ENCODE assay signal across 8 cellular contexts in the genomic region with DNA sequence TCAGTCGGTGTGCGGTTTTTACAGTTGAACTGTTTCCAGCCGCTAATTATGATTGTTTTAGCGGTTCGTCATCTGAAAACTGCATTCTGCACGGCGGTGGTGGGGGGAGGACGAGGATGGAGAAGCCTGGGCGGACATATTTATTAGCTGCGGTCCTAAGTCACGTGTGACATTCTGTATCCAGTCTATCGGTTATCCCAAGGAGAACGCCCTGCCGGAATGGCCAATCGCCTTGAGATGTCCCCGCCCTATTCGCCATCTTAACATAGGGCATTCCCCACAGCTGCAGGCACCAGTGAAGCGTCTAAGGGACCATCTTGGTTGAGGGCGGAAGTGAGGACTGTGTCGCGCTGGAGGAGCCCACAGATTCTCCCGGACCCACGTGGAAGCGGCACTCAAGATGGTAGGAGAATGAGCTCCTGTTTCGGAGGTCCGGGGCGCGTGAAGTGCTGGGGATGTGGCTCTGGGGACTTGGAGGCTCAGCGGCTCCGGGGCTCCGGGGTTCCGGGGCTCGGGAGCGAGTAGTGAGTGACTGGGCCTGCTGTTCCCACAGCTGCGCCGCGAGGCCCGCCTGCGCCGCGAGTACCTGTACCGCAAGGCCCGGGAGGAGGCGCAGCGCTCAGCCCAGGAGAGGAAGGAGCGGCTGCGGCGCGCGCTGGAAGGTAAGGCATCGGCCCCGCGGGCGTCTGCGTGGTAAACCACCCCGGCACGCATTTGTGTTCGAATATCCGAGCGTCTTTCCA. TPM values are rescaled to one million over a fixed set of nuclear protein-coding genes. Genes with fewer than 3 reads are reported as not detected.
DNase-seq lines count a peak whose midpoint lies in the region; ATAC-seq and TF ChIP-seq lines count a peak whose summit lies in the region.

Gene IMP4 (plus strand): TSS at position 365 of the 743 bp plus-strand sequence. CDS start 36 bp downstream, at position 401.

- DNase-seq in GM13976 (ENCODE audit: low spot score) (peak; percentile 94), NCI-H1694 (lab: John Stamatoyannopoulos, UW) (peak; percentile 99), T-helper 17 cell (peak; percentile 80 to 92 (median 92)), right atrium auricular region (ENCODE audit: low spot score) (peak; percentile 99), pulmonary artery endothelial cell (ENCODE audit: low read depth, low spot score) (peak; percentile 99), vagina (ENCODE audit: extremely low spot score in 2 of 2) (peak in 1 of 2 donors; percentile 100)

- peak; percentile 49 for TF ChIP-seq CTCF in GM13976 (IDR thresholded peaks at IDR 0.05; ENCODE audit: borderline replicate concordance, control extremely low read depth, extremely low read depth, insufficient read depth, missing control alignments)
- peak in 1 of 2 donors; percentile 51 for TF ChIP-seq CTCF in right atrium auricular region (IDR thresholded peaks at IDR 0.05)
- no peak for TF ChIP-seq CTCF in vagina (IDR thresholded peaks at IDR 0.05)

- peaks cover 33% of the 10 kb centered on the region for H3K4me1 Mint-ChIP-seq in T-helper 17 cell

- peak within 1 kb of the TSS; percentile 100 for H3K4me3 Mint-ChIP-seq in T-helper 17 cell

- H3K9me3 ChIP-seq in T-helper 17 cell (ENCODE audit: control insufficient read depth, low read length, poor library complexity, severe bottlenecking), result no peaks in the 10 kb centered on the region
- H3K9me3 ChIP-seq in right atrium auricular region, result no peaks in the 10 kb centered on the region
- no peaks in the 10 kb centered on the region for H3K9me3 ChIP-seq in vagina

- ATAC-seq in HG02884 (IDR thresholded peaks at IDR 0.05; ENCODE audit: unreplicated experiment) (peak; percentile 82), T-helper 17 cell (peak; percentile 89)

- peaks cover 44% of the 10 kb centered on the region for H3K36me3 ChIP-seq in right atrium auricular region
- peaks cover 0 to 52% of the 10 kb centered on the region in 2 donors for H3K36me3 ChIP-seq in vagina

- H3K27me3 ChIP-seq in right atrium auricular region (no peaks in the 10 kb centered on the region), vagina (no peaks in the 10 kb centered on the region)

- H3K27ac ChIP-seq in angular gyrus (ENCODE audit: low read depth, low read length) (peak within 1 kb of the TSS; percentile 86), right atrium auricular region (peak within 1 kb of the TSS; percentile 91), vagina (peak within 1 kb of the TSS; percentile 87)

- TF ChIP-seq POLR2A in vagina (IDR thresholded peaks at IDR 0.05), result no peak

- H3K4me3 ChIP-seq in right atrium auricular region (peak within 1 kb of the TSS; percentile 50 to 75), vagina (peak within 1 kb of the TSS; percentile 55 to 66)

- H3K27me3 Mint-ChIP-seq in T-helper 17 cell, result no peaks in the 10 kb centered on the region

- in situ Hi-C loops in GM13976 (cut with MboI; ENCODE audit: low sequenced_read_pairs, unreplicated experiment), result loop anchor here (25.0 kb wide), 1 partner anchor 155 kb away; the partner anchor contains the start of genes MZT2B, SMPD4 and TUBA3E

- H3K27ac Mint-ChIP-seq in T-helper 17 cell, result peak within 1 kb of the TSS; percentile 100

- H3K4me1 ChIP-seq in right atrium auricular region (peaks cover 0 to 21% of the 10 kb centered on the region in 2 donors), vagina (peaks cover 28% of the 10 kb centered on the region)

- intact Hi-C loops in vagina (cut with DNase I), result loop anchor here (10.0 kb wide), 1 partner anchor 158 kb away; the partner anchor contains the start of genes MZT2B and SMPD4

- H3K36me3 Mint-ChIP-seq in T-helper 17 cell (ENCODE audit: low read depth), result peaks cover 9% of the 10 kb centered on the region

RNA-seq across cellular contexts. Expression of gene IMP4, which starts in this region (rescaled TPM):
- 10 to 100 TPM; 59.3 to 65.6 TPM for total RNA-seq in T-helper 17 cell
- 10 to 100 TPM; 66.6 to 86.9 TPM for total RNA-seq in right atrium auricular region
- 127 and 144 TPM in 2 replicates for total RNA-seq in pulmonary artery endothelial cell
- 88.4 TPM for total RNA-seq in vagina
